In genomic region chr9:94865599-94866456, GRCh38 we compare ENCODE assay signal across 1 cellular context.
TF ChIP-seq lines count a peak whose summit lies in the region.

No MANE protein-coding gene starts in this region.

TF ChIP-seq in GM23338, 12 proteins besides CTCF, POLR2A, EP300 and RAD21 (continued from another document):
- TF ChIP-seq REST (IDR thresholded peaks at IDR 0.05; ENCODE audit: unreplicated experiment): no peak
- TF ChIP-seq EZH2phosphoT487 (IDR thresholded peaks at IDR 0.05; ENCODE audit: unreplicated experiment): no peak
- no peak for TF ChIP-seq ZNF114 (CRISPR knock-in tag; IDR thresholded peaks at IDR 0.05)
- TF ChIP-seq NANOG (IDR thresholded peaks at IDR 0.05; ENCODE audit: borderline replicate concordance): no peak
